In the genomic region with DNA sequence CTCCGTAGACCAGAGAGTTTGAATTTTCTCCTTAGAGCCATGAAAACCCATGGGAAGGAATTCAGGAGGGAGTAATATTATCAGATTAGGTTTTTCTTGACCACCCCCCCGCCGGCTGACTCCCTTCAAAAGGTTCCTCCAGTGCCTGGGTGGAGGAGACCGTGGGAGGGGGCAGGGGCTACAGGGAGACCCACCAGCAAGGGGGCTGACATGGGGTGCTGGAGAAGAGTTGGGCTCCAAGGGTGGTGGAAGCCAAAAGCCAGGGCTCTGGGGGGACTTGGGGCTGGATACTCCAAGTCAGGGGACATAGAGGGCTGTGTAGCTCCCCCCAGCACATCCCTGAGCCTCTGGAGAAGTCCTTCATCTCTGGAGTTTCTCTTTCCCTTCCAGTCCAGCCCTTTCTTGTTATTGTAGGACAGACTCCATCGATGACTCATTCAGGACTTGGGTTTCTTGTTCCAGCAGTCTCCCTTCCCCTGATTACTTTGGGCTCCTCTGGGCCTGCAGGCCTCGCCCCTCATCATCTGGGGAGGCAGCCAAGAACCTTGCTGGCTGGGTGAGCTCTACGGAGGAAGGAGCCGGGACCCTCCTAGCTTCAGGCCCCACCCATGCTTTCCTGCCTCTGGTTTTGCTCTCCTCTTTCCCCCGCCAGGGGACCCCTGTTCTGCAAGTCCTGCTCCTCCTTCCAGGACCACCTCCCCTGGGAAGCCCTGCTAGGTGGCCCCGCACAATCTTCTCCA, we compare ENCODE assay signal across 11 cellular contexts. TPM values are rescaled to one million over a fixed set of nuclear protein-coding genes. Genes with fewer than 3 reads are reported as not detected.
DNase-seq lines count a peak whose midpoint lies in the region; ATAC-seq, FAIRE-seq and TF ChIP-seq lines count a peak whose summit lies in the region.
"Had no signal": no experiment of that assay in that cellular context is flagged by ENCODE, and none has a peak within 500 bp of the region (broad histone marks: within the 10 kb centered on the region; RNA-seq: fewer than 3 reads in every experiment).

No MANE protein-coding gene starts in this region.

- H3K4me1 ChIP-seq in lower lobe of right lung = peaks cover 5% of the 10 kb centered on the region
- no peaks in the 10 kb centered on the region for H3K4me1 ChIP-seq in BE2C

- H3K27ac ChIP-seq in coronary artery (peak overlapping the region; percentile 32 to 81), lower lobe of right lung (no peak overlapping the region)

- no peaks in the 10 kb centered on the region for H3K36me3 Mint-ChIP-seq in activated naive CD4-positive, alpha-beta T cell treated with anti-CD3 and anti-CD28 coated beads, Interleukin-2, amount 10 ng/mL, durations not matched to agents 7 days and 5 days
- H3K36me3 Mint-ChIP-seq: CD14-positive monocyte had no signal

- no peak overlapping the region for H3K27ac Mint-ChIP-seq in activated naive CD4-positive, alpha-beta T cell treated with anti-CD3 and anti-CD28 coated beads, Interleukin-2, amount 10 ng/mL, durations not matched to agents 7 days and 5 days
- H3K27ac Mint-ChIP-seq: CD14-positive monocyte had no signal

- CTCF ChIA-PET in activated naive CD4-positive, alpha-beta T cell treated with anti-CD3 and anti-CD28 coated beads, Interleukin-2, amount 10 ng/mL, durations not matched to agents 7 days and 5 days (lab: Charles Lee) = no interaction called here

- peak; percentile 87 for FAIRE-seq in A204.1 (lab: Jason Lieb, UNC)
- no peak for FAIRE-seq in GM19239 (lab: Jason Lieb, UNC)

- intact Hi-C loops in lower lobe of right lung (cut with DNase I) = no loop called here

- peak; percentile 40 to 55 for ATAC-seq in lower lobe of right lung

- peaks cover 14% of the 10 kb centered on the region for H3K27me3 Mint-ChIP-seq in activated naive CD4-positive, alpha-beta T cell treated with anti-CD3 and anti-CD28 coated beads, Interleukin-2, amount 10 ng/mL, durations not matched to agents 7 days and 5 days

- H3K36me3 ChIP-seq in MG63 (no peaks in the 10 kb centered on the region), lower lobe of right lung (no peaks in the 10 kb centered on the region), BE2C (no peaks in the 10 kb centered on the region)

- H3K4me1 Mint-ChIP-seq in activated naive CD4-positive, alpha-beta T cell treated with anti-CD3 and anti-CD28 coated beads, Interleukin-2, amount 10 ng/mL, durations not matched to agents 7 days and 5 days = no peaks in the 10 kb centered on the region

- no peaks in the 10 kb centered on the region for H3K9me3 Mint-ChIP-seq in activated naive CD4-positive, alpha-beta T cell treated with anti-CD3 and anti-CD28 coated beads, Interleukin-2, amount 10 ng/mL, durations not matched to agents 7 days and 5 days

- TF ChIP-seq CTCF in coronary artery (IDR thresholded peaks at IDR 0.05) (no peak), lower lobe of right lung (IDR thresholded peaks at IDR 0.05) (no peak), BE2C (IDR thresholded peaks at IDR 0.05; ENCODE audit: low read depth, low read length) (no peak)

- H3K9me3 ChIP-seq in MG63 (peaks cover 35% of the 10 kb centered on the region), lower lobe of right lung (no peaks in the 10 kb centered on the region), BE2C (no peaks in the 10 kb centered on the region; the same call in 1 of the 2 replicates)

- DNase-seq in MG63 (peak; percentile 91), coronary artery (ENCODE audit: low spot score) (peak; percentile 83), lower lobe of right lung (no peak), BE2C (no peak), SKM-1 (lab: John Stamatoyannopoulos, UW; ENCODE audit: unreplicated experiment) (no peak), GM19239 (ENCODE audit: insufficient read length, low spot score) (no peak)
- DNase-seq in activated naive CD4-positive, alpha-beta T cell treated with anti-CD3 and anti-CD28 coated beads, Interleukin-2, amount 10 ng/mL, durations not matched to agents 7 days and 5 days = no peak
- DNase-seq: glutamatergic neuron; NK-92 treated with Interleukin-12 subunit alpha and Interleukin-12 subunit beta, amount 100 ng/mL, for 24 hours had no signal

- H3K27me3 ChIP-seq in MG63 = no peaks in the 10 kb centered on the region
- no peaks in the 10 kb centered on the region for H3K27me3 ChIP-seq in lower lobe of right lung (ENCODE audit: low read depth)
- peaks cover under 1% of the 10 kb centered on the region; the same call in 1 of the 2 replicates for H3K27me3 ChIP-seq in BE2C

- no peak overlapping the region for H3K4me3 Mint-ChIP-seq in activated naive CD4-positive, alpha-beta T cell treated with anti-CD3 and anti-CD28 coated beads, Interleukin-2, amount 10 ng/mL, durations not matched to agents 7 days and 5 days

- H3K4me3 ChIP-seq in MG63 (no peak overlapping the region), coronary artery (peak overlapping the region; percentile 27), lower lobe of right lung (no peak overlapping the region), BE2C (ENCODE audit: low read depth, low read length) (no peak overlapping the region)

RNA-seq across cellular contexts. Expression of a gene that starts 10.5 kb away (rescaled TPM):
- total RNA-seq in MG63 (2014; rRNA removed; shearing (Covaris generic); ENCODE audit: low replicate concordance) = 1.2 and 1.5 TPM in 2 replicates
- 1.3 TPM for total RNA-seq in lower lobe of right lung
- polyA plus RNA-seq in BE2C (2012; ENCODE audit: insufficient read depth, insufficient read length, low read depth) = not detected
- polyA plus RNA-seq: CD14-positive monocyte had no signal

RNA-seq across cellular contexts. Expression of a gene that starts 32.9 kb away (rescaled TPM):
- not detected in 2 replicates for total RNA-seq in MG63 (2014; rRNA removed; shearing (Covaris generic); ENCODE audit: low replicate concordance)
- 0.44 TPM for total RNA-seq in lower lobe of right lung
- polyA plus RNA-seq in BE2C (2012; ENCODE audit: insufficient read depth, insufficient read length, low read depth) = not detected

Comparison
In these comparisons a context has a peak if more than half of its experiments do, and no peak if none do; other contexts are left out.
1. DNase-seq: peak in MG63 (single experiment) and coronary artery (single experiment); none in lower lobe of right lung (single experiment), BE2C (single experiment), activated naive CD4-positive, alpha-beta T cell treated with anti-CD3 and anti-CD28 coated beads, Interleukin-2, amount 10 ng/mL, durations not matched to agents 7 days and 5 days (single experiment), SKM-1 (single experiment) and GM19239 (single experiment).